ENCODE assay signal across 1 cellular context in genomic region chr1:81576996-81577697, GRCh38.
TF ChIP-seq lines count a peak whose summit lies in the region.

No MANE protein-coding gene starts in this region.

TF ChIP-seq in GM23338, 12 proteins besides CTCF, POLR2A, EP300 and RAD21 (continued from another document):
- TF ChIP-seq, protein P1, sequence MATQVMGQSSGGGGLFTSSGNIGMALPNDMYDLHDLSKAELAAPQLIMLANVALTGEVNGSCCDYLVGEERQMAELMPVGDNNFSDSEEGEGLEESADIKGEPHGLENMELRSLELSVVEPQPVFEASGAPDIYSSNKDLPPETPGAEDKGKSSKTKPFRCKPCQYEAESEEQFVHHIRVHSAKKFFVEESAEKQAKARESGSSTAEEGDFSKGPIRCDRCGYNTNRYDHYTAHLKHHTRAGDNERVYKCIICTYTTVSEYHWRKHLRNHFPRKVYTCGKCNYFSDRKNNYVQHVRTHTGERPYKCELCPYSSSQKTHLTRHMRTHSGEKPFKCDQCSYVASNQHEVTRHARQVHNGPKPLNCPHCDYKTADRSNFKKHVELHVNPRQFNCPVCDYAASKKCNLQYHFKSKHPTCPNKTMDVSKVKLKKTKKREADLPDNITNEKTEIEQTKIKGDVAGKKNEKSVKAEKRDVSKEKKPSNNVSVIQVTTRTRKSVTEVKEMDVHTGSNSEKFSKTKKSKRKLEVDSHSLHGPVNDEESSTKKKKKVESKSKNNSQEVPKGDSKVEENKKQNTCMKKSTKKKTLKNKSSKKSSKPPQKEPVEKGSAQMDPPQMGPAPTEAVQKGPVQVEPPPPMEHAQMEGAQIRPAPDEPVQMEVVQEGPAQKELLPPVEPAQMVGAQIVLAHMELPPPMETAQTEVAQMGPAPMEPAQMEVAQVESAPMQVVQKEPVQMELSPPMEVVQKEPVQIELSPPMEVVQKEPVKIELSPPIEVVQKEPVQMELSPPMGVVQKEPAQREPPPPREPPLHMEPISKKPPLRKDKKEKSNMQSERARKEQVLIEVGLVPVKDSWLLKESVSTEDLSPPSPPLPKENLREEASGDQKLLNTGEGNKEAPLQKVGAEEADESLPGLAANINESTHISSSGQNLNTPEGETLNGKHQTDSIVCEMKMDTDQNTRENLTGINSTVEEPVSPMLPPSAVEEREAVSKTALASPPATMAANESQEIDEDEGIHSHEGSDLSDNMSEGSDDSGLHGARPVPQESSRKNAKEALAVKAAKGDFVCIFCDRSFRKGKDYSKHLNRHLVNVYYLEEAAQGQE (IDR thresholded peaks at IDR 0.05; ENCODE audit: unreplicated experiment) = no peak
- TF ChIP-seq, protein P2, sequence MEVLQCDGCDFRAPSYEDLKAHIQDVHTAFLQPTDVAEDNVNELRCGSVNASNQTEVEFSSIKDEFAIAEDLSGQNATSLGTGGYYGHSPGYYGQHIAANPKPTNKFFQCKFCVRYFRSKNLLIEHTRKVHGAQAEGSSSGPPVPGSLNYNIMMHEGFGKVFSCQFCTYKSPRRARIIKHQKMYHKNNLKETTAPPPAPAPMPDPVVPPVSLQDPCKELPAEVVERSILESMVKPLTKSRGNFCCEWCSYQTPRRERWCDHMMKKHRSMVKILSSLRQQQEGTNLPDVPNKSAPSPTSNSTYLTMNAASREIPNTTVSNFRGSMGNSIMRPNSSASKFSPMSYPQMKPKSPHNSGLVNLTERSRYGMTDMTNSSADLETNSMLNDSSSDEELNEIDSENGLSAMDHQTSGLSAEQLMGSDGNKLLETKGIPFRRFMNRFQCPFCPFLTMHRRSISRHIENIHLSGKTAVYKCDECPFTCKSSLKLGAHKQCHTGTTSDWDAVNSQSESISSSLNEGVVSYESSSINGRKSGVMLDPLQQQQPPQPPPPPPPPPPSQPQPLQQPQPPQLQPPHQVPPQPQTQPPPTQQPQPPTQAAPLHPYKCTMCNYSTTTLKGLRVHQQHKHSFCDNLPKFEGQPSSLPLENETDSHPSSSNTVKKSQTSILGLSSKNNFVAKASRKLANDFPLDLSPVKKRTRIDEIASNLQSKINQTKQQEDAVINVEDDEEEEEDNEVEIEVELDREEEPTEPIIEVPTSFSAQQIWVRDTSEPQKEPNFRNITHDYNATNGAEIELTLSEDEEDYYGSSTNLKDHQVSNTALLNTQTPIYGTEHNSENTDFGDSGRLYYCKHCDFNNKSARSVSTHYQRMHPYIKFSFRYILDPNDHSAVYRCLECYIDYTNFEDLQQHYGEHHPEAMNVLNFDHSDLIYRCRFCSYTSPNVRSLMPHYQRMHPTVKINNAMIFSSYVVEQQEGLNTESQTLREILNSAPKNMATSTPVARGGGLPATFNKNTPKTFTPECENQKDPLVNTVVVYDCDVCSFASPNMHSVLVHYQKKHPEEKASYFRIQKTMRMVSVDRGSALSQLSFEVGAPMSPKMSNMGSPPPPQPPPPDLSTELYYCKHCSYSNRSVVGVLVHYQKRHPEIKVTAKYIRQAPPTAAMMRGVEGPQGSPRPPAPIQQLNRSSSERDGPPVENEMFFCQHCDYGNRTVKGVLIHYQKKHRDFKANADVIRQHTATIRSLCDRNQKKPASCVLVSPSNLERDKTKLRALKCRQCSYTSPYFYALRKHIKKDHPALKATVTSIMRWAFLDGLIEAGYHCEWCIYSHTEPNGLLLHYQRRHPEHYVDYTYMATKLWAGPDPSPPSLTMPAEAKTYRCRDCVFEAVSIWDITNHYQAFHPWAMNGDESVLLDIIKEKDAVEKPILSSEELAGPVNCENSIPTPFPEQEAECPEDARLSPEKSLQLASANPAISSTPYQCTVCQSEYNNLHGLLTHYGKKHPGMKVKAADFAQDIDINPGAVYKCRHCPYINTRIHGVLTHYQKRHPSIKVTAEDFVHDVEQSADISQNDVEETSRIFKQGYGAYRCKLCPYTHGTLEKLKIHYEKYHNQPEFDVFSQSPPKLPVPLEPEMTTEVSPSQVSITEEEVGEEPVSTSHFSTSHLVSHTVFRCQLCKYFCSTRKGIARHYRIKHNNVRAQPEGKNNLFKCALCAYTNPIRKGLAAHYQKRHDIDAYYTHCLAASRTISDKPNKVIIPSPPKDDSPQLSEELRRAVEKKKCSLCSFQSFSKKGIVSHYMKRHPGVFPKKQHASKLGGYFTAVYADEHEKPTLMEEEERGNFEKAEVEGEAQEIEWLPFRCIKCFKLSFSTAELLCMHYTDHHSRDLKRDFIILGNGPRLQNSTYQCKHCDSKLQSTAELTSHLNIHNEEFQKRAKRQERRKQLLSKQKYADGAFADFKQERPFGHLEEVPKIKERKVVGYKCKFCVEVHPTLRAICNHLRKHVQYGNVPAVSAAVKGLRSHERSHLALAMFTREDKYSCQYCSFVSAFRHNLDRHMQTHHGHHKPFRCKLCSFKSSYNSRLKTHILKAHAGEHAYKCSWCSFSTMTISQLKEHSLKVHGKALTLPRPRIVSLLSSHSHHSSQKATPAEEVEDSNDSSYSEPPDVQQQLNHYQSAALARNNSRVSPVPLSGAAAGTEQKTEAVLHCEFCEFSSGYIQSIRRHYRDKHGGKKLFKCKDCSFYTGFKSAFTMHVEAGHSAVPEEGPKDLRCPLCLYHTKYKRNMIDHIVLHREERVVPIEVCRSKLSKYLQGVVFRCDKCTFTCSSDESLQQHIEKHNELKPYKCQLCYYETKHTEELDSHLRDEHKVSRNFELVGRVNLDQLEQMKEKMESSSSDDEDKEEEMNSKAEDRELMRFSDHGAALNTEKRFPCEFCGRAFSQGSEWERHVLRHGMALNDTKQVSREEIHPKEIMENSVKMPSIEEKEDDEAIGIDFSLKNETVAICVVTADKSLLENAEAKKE (CRISPR knock-in tag; IDR thresholded peaks at IDR 0.05) = no peak
- TF ChIP-seq ZNF114 (CRISPR knock-in tag; IDR thresholded peaks at IDR 0.05) = no peak
- TF ChIP-seq STAT1 (IDR thresholded peaks at IDR 0.05; ENCODE audit: unreplicated experiment) = no peak
- no peak for TF ChIP-seq CREB1 (CRISPR knock-in tag; IDR thresholded peaks at IDR 0.05; ENCODE audit: low read depth)
- TF ChIP-seq NANOG (IDR thresholded peaks at IDR 0.05; ENCODE audit: borderline replicate concordance) = no peak
